Comparison of ENCODE assay signal across 14 cellular contexts in the genomic region with DNA sequence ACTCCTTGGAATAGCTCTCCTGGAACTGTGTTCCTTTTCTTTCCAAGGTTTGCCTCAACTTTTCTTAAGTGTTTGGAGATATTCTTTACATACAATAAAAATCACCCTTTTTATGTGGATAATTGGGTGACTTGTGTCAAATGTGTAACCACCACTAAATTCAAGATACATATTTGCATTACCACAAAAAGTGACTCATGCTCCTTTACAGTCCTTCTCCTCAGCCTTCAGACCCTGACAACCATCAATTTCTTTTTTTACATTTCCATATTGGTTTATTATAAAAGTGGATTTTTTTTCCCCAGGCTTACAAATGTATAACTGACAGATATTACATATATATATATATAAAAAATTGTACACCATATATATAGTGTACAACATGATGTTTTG.
"Had no signal": no experiment of that assay in that cellular context is flagged by ENCODE, and none has a peak within 500 bp of the region (broad histone marks: within the 10 kb centered on the region; RNA-seq: fewer than 3 reads in every experiment).

No MANE protein-coding gene starts in this region.

- H3K4me3 Mint-ChIP-seq: activated CD4-positive, alpha-beta T cell treated with anti-CD3 and anti-CD28 coated beads, Interleukin-2, amount 10 ng/mL, durations not matched to agents 7 days and 5 days; activated naive CD8-positive, alpha-beta T cell treated with anti-CD3 and anti-CD28 coated beads, Interleukin-2, amount 10 ng/mL, durations not matched to agents 7 days and 5 days; nephron; T-helper 2 cell treated with Interferon-gamma antibody and Interleukin-4, amounts not matched to agents 5 μg/mL and 100 μg/mL, for 36 hours had no signal

- H3K4me1 Mint-ChIP-seq: activated CD4-positive, alpha-beta T cell treated with anti-CD3 and anti-CD28 coated beads, Interleukin-2, amount 10 ng/mL, durations not matched to agents 7 days and 5 days; activated naive CD8-positive, alpha-beta T cell treated with anti-CD3 and anti-CD28 coated beads, Interleukin-2, amount 10 ng/mL, durations not matched to agents 7 days and 5 days; nephron had no signal

- ATAC-seq: sciatic nerve, upper lobe of right lung had no signal

- H3K27me3 ChIP-seq: brain microvascular endothelial cell, esophagus squamous epithelium, spleen, stomach, testis, upper lobe of right lung had no signal

- H3K27ac ChIP-seq: brain microvascular endothelial cell, esophagus squamous epithelium, spleen, stomach, testis, upper lobe of right lung had no signal

- DNase-seq: activated CD4-positive, alpha-beta T cell treated with anti-CD3 and anti-CD28 coated beads, Interleukin-2, amount 10 ng/mL, durations not matched to agents 7 days and 5 days; activated naive CD4-positive, alpha-beta T cell; activated naive CD8-positive, alpha-beta T cell treated with anti-CD3 and anti-CD28 coated beads, Interleukin-2, amount 10 ng/mL, durations not matched to agents 7 days and 5 days; brain microvascular endothelial cell; cortex of kidney; effector CD4-positive, alpha-beta T cell; esophagus squamous epithelium; spleen; stomach; testis; upper lobe of right lung had no signal

- H3K9me3 ChIP-seq: esophagus squamous epithelium, stomach, testis, upper lobe of right lung had no signal

- H3K27ac Mint-ChIP-seq: activated CD4-positive, alpha-beta T cell treated with anti-CD3 and anti-CD28 coated beads, Interleukin-2, amount 10 ng/mL, durations not matched to agents 7 days and 5 days; activated naive CD8-positive, alpha-beta T cell treated with anti-CD3 and anti-CD28 coated beads, Interleukin-2, amount 10 ng/mL, durations not matched to agents 7 days and 5 days; nephron; T-helper 2 cell treated with Interferon-gamma antibody and Interleukin-4, amounts not matched to agents 5 μg/mL and 100 μg/mL, for 36 hours had no signal

- H3K36me3 ChIP-seq: brain microvascular endothelial cell, esophagus squamous epithelium, spleen, stomach, upper lobe of right lung had no signal

- H3K27me3 Mint-ChIP-seq: activated CD4-positive, alpha-beta T cell treated with anti-CD3 and anti-CD28 coated beads, Interleukin-2, amount 10 ng/mL, durations not matched to agents 7 days and 5 days; activated naive CD8-positive, alpha-beta T cell treated with anti-CD3 and anti-CD28 coated beads, Interleukin-2, amount 10 ng/mL, durations not matched to agents 7 days and 5 days had no signal

- H3K4me1 ChIP-seq: esophagus squamous epithelium, spleen, stomach, testis, upper lobe of right lung had no signal

- H3K36me3 Mint-ChIP-seq: activated naive CD8-positive, alpha-beta T cell treated with anti-CD3 and anti-CD28 coated beads, Interleukin-2, amount 10 ng/mL, durations not matched to agents 7 days and 5 days had no signal

- H3K4me3 ChIP-seq: esophagus squamous epithelium, spleen, stomach, testis, upper lobe of right lung had no signal

- H3K9me3 Mint-ChIP-seq: activated CD4-positive, alpha-beta T cell treated with anti-CD3 and anti-CD28 coated beads, Interleukin-2, amount 10 ng/mL, durations not matched to agents 7 days and 5 days; activated naive CD8-positive, alpha-beta T cell treated with anti-CD3 and anti-CD28 coated beads, Interleukin-2, amount 10 ng/mL, durations not matched to agents 7 days and 5 days; nephron; T-helper 2 cell treated with Interferon-gamma antibody and Interleukin-4, amounts not matched to agents 5 μg/mL and 100 μg/mL, for 36 hours had no signal
